ENCODE assay signal across 14 cellular contexts in genomic region chr19:46355234-46355990, GRCh38. TPM values are rescaled to one million over a fixed set of nuclear protein-coding genes. Genes with fewer than 3 reads are reported as not detected.
A peak's percentile ranks its signal among the peaks of the same experiment; 100 is the strongest.
DNase-seq lines count a peak whose midpoint lies in the region; ATAC-seq lines count a peak whose summit lies in the region.
"Had no signal": no experiment of that assay in that cellular context is flagged by ENCODE, and none has a peak within 500 bp of the region (broad histone marks: within the 10 kb centered on the region; RNA-seq: fewer than 3 reads in every experiment).

No MANE protein-coding gene starts in this region.

- H3K27ac Mint-ChIP-seq in activated T-cell treated with anti-CD3 and anti-CD28 coated beads, Interleukin-2, amount 50 U/mL, for 72 hours, result peak overlapping the region; percentile 61
- H3K27ac Mint-ChIP-seq in stimulated activated naive CD8-positive, alpha-beta T cell treated with anti-CD3 and anti-CD28 coated beads, Interleukin-15, amount 100 ng/mL, for 72 hours, result peak overlapping the region; percentile 59 to 84
- H3K27ac Mint-ChIP-seq: neural progenitor cell had no signal

- H3K4me1 Mint-ChIP-seq in activated T-cell treated with anti-CD3 and anti-CD28 coated beads, Interleukin-2, amount 50 U/mL, for 72 hours (ENCODE audit: low read depth), result peaks cover 43% of the 10 kb centered on the region
- H3K4me1 Mint-ChIP-seq in stimulated activated naive CD8-positive, alpha-beta T cell treated with anti-CD3 and anti-CD28 coated beads, Interleukin-15, amount 100 ng/mL, for 72 hours, result peaks cover 53% of the 10 kb centered on the region

- H3K27me3 Mint-ChIP-seq in activated T-cell treated with anti-CD3 and anti-CD28 coated beads, Interleukin-2, amount 50 U/mL, for 72 hours (ENCODE audit: low read depth), result no peaks in the 10 kb centered on the region
- no peaks in the 10 kb centered on the region for H3K27me3 Mint-ChIP-seq in stimulated activated naive CD8-positive, alpha-beta T cell treated with anti-CD3 and anti-CD28 coated beads, Interleukin-15, amount 100 ng/mL, for 72 hours

- H3K4me3 Mint-ChIP-seq in activated T-cell treated with anti-CD3 and anti-CD28 coated beads, Interleukin-2, amount 50 U/mL, for 72 hours, result no peak overlapping the region
- peak overlapping the region in 1 of 2 donors; percentile 48 for H3K4me3 Mint-ChIP-seq in stimulated activated naive CD8-positive, alpha-beta T cell treated with anti-CD3 and anti-CD28 coated beads, Interleukin-15, amount 100 ng/mL, for 72 hours
- H3K4me3 Mint-ChIP-seq: neural progenitor cell had no signal

- DNase-seq in stimulated activated CD4-positive, alpha-beta T cell treated with anti-CD3 and anti-CD28 coated beads, Interleukin-15, amount 100 ng/mL, for 24 hours, result peak; percentile 47
- DNase-seq in stimulated activated CD4-positive, alpha-beta T cell treated with anti-CD3 and anti-CD28 coated beads, Interleukin-12 subunit alpha, Interleukin-12 subunit beta, amount 100 ng/mL, for 4 hours, result no peak
- peak; percentile 27 to 41 for DNase-seq in activated T-cell treated with anti-CD3 and anti-CD28 coated beads, Interleukin-2, amount 50 U/mL, for 72 hours
- peak; percentile 89 for DNase-seq in left lobe of liver (ENCODE audit: low spot score)
- peak in 1 of 2 donors; percentile 29 for DNase-seq in stimulated activated naive CD8-positive, alpha-beta T cell treated with anti-CD3 and anti-CD28 coated beads, Interleukin-15, amount 100 ng/mL, for 72 hours
- no peak for DNase-seq in nucleus accumbens (lab: John Stamatoyannopoulos, UW)
- no peak for DNase-seq in germinal center (ENCODE audit: low spot score)
- DNase-seq: activated CD8-positive, alpha-beta memory T cell treated with anti-CD3 and anti-CD28 coated beads for 24 hours; AML-193; DMS79 treated with DMSO at 0.1 percent for 48 hours; foreskin fibroblast; islet precursor cell had no signal

- peaks cover 0 to 10% of the 10 kb centered on the region in 2 donors for H3K36me3 Mint-ChIP-seq in activated T-cell treated with anti-CD3 and anti-CD28 coated beads, Interleukin-2, amount 50 U/mL, for 72 hours (ENCODE audit: insufficient read depth in 2 of 2)

- ATAC-seq in activated T-cell treated with anti-CD3 and anti-CD28 coated beads, Interleukin-2, amount 50 U/mL, for 72 hours (replicated peaks in 1 of 2), result peak; percentile 63 to 64
- ATAC-seq in left lobe of liver (peak; percentile 83), GM18858 (IDR thresholded peaks at IDR 0.05; ENCODE audit: unreplicated experiment) (no peak)
- ATAC-seq in stimulated activated naive CD8-positive, alpha-beta T cell treated with anti-CD3 and anti-CD28 coated beads, Interleukin-15, amount 100 ng/mL, for 72 hours, result peak; percentile 55

- no peaks in the 10 kb centered on the region for H3K9me3 Mint-ChIP-seq in activated T-cell treated with anti-CD3 and anti-CD28 coated beads, Interleukin-2, amount 50 U/mL, for 72 hours
- no peaks in the 10 kb centered on the region for H3K9me3 Mint-ChIP-seq in stimulated activated naive CD8-positive, alpha-beta T cell treated with anti-CD3 and anti-CD28 coated beads, Interleukin-15, amount 100 ng/mL, for 72 hours
- H3K9me3 Mint-ChIP-seq: neural progenitor cell had no signal

RNA-seq across cellular contexts. Expression of gene PPP5C, which starts 8.5 kb away (rescaled TPM):
- 10 to 100 TPM; 56.6 to 73.7 TPM for total RNA-seq in activated T-cell treated with anti-CD3 and anti-CD28 coated beads, Interleukin-2, amount 50 U/mL, for 72 hours
- total RNA-seq in left lobe of liver, result 35.5 TPM

RNA-seq across cellular contexts. Expression of gene CCDC8, which starts 58.0 kb away (rescaled TPM):
- not detected for total RNA-seq in activated T-cell treated with anti-CD3 and anti-CD28 coated beads, Interleukin-2, amount 50 U/mL, for 72 hours
- 0.55 TPM for total RNA-seq in left lobe of liver

RNA-seq across cellular contexts. Expression of gene HIF3A, which starts 58.6 kb away (rescaled TPM):
- not detected for total RNA-seq in activated T-cell treated with anti-CD3 and anti-CD28 coated beads, Interleukin-2, amount 50 U/mL, for 72 hours
- 8.9 TPM for total RNA-seq in left lobe of liver

Comparison
In these comparisons a context has a peak if more than half of its experiments do, and no peak if none do; other contexts are left out.
1. DNase-seq: peak in stimulated activated CD4-positive, alpha-beta T cell treated with anti-CD3 and anti-CD28 coated beads, Interleukin-15, amount 100 ng/mL, for 24 hours (single experiment), activated T-cell treated with anti-CD3 and anti-CD28 coated beads, Interleukin-2, amount 50 U/mL, for 72 hours (2 of 2) and left lobe of liver (single experiment); none in stimulated activated CD4-positive, alpha-beta T cell treated with anti-CD3 and anti-CD28 coated beads, Interleukin-12 subunit alpha, Interleukin-12 subunit beta, amount 100 ng/mL, for 4 hours (single experiment), nucleus accumbens (0 of 56) and germinal center (single experiment).